ENCODE assay signal across 19 cellular contexts in genomic region chr3:68819361-68819760, GRCh38.
"Had no signal": no experiment of that assay in that cellular context is flagged by ENCODE, and none has a peak within 500 bp of the region (broad histone marks: within the 10 kb centered on the region; RNA-seq: fewer than 3 reads in every experiment).

No MANE protein-coding gene starts in this region.

- H3K27ac ChIP-seq: esophagus squamous epithelium, ovary, right lobe of liver, thoracic aorta, tibial nerve, upper lobe of right lung, uterus had no signal

- H3K4me3 ChIP-seq: esophagus squamous epithelium, lung, ovary, right lobe of liver, thoracic aorta, tibial nerve, upper lobe of right lung, uterus had no signal

- H3K4me1 ChIP-seq: esophagus squamous epithelium, right lobe of liver, tibial nerve, upper lobe of right lung, uterus had no signal

- ATAC-seq: left ventricle myocardium superior; natural killer cell; right lobe of liver; stimulated activated naive B cell treated with anti-CD40 and anti-IgM and Interleukin-4, amounts not matched to agents 10 μg/mL and 1 μg/mL and 100 μg/mL, for 72 hours; upper lobe of right lung had no signal

- DNase-seq: cortex of kidney; effector CD4-positive, alpha-beta T cell; esophagus squamous epithelium; foreskin melanocyte; hypothalamus; left ventricle myocardium superior; natural killer cell; occipital lobe; ovary; right lobe of liver; small intestine; stimulated activated CD4-positive, alpha-beta T cell treated with anti-CD3 and anti-CD28 coated beads, Interleukin-15, amount 100 ng/mL, for 24 hours; stimulated activated CD4-positive, alpha-beta T cell treated with anti-CD3 and anti-CD28 coated beads, Interleukin-2, amount 100 ng/mL, for 48 hours; stimulated activated naive B cell treated with anti-CD40 and anti-IgM and Interleukin-4, amounts not matched to agents 10 μg/mL and 1 μg/mL and 100 μg/mL, for 72 hours; upper lobe of right lung; uterus had no signal

- H3K27me3 ChIP-seq: esophagus squamous epithelium, ovary, right lobe of liver, tibial nerve, upper lobe of right lung, uterus had no signal

- H3K9me3 ChIP-seq: esophagus squamous epithelium, ovary, right lobe of liver, thoracic aorta, upper lobe of right lung, uterus had no signal

- H3K36me3 ChIP-seq: esophagus squamous epithelium, ovary, right lobe of liver, thoracic aorta, tibial nerve, upper lobe of right lung, uterus had no signal
